Comparison of ENCODE assay signal across 23 cellular contexts in the genomic region with DNA sequence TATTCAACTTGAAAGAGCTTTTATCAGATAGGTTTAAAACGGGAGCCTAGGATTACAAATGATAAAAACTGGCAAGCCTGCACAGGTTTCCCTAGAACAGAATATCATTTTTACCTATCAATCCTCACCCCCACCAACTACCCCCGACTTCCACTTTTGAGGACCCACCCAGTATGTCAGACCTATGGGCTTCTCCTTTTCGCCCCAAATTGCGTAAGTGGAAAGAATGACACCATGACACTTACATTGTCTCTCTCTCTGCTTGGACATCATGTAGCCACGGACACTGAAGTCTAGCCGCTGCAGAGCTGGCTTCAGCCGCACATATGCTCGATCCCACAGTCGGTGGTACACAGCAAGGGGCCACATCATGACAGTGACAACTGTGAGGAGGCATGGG. TPM values are rescaled to one million over a fixed set of nuclear protein-coding genes. Genes with fewer than 3 reads are reported as not detected.
A peak's percentile ranks its signal among the peaks of the same experiment; 100 is the strongest.
DNase-seq lines count a peak whose midpoint lies in the region; ATAC-seq and TF ChIP-seq lines count a peak whose summit lies in the region.
"Had no signal": no experiment of that assay in that cellular context is flagged by ENCODE, and none has a peak within 500 bp of the region (broad histone marks: within the 10 kb centered on the region; RNA-seq: fewer than 3 reads in every experiment).

No MANE protein-coding gene starts in this region.

- H3K27me3 Mint-ChIP-seq in activated CD8-positive, alpha-beta T cell treated with anti-CD3 and anti-CD28 coated beads for 36 hours, result no peaks in the 10 kb centered on the region
- H3K27me3 Mint-ChIP-seq in activated CD8-positive, alpha-beta T cell treated with anti-CD3 and anti-CD28 coated beads, Interleukin-2, amount 10 ng/mL, durations not matched to agents 7 days and 5 days (ENCODE audit: low read depth), result no peaks in the 10 kb centered on the region
- H3K27me3 Mint-ChIP-seq: activated naive CD8-positive, alpha-beta T cell treated with anti-CD3 and anti-CD28 coated beads for 36 hours; central memory CD8-positive, alpha-beta T cell had no signal

- H3K4me3 ChIP-seq in esophagus squamous epithelium (no peak overlapping the region), stomach (no peak overlapping the region)
- H3K4me3 ChIP-seq: Peyer's patch, tibial artery had no signal

- no peak for TF ChIP-seq EP300 in stomach (IDR thresholded peaks at IDR 0.05)

- CTCF ChIA-PET in activated CD8-positive, alpha-beta T cell treated with anti-CD3 and anti-CD28 coated beads for 36 hours (lab: Charles Lee), result interaction anchor here (1.1 to 1.3 kb wide), 2 partner anchors 16 to 179 kb away, joined by 3 read pairs; no protein-coding TSS in a partner anchor
- CTCF ChIA-PET in activated CD8-positive, alpha-beta T cell treated with anti-CD3 and anti-CD28 coated beads, Interleukin-2, amount 10 ng/mL, durations not matched to agents 7 days and 5 days (lab: Charles Lee), result no interaction called here

- intact Hi-C loops in activated CD8-positive, alpha-beta T cell treated with anti-CD3 and anti-CD28 coated beads for 36 hours (cut with micrococcal nuclease), result no loop called here
- intact Hi-C loops in esophagus squamous epithelium (cut with DNase I), result no loop called here
- intact Hi-C loops in stomach (cut with DNase I; ENCODE audit: low total_unique reads), result loop anchor here (10.0 kb wide), 1 partner anchor 100 kb away; a partner anchor contains a TSS

- no peak overlapping the region for H3K4me3 Mint-ChIP-seq in activated CD8-positive, alpha-beta T cell treated with anti-CD3 and anti-CD28 coated beads for 36 hours
- no peak overlapping the region for H3K4me3 Mint-ChIP-seq in activated CD8-positive, alpha-beta T cell treated with anti-CD3 and anti-CD28 coated beads, Interleukin-2, amount 10 ng/mL, durations not matched to agents 7 days and 5 days
- H3K4me3 Mint-ChIP-seq: activated naive CD8-positive, alpha-beta T cell treated with anti-CD3 and anti-CD28 coated beads for 36 hours; central memory CD8-positive, alpha-beta T cell; neural crest cell had no signal

- TF ChIP-seq POLR2A in esophagus squamous epithelium (IDR thresholded peaks at IDR 0.05), result no peak
- no peak for TF ChIP-seq POLR2A in stomach (IDR thresholded peaks at IDR 0.05)

- H3K27ac ChIP-seq in esophagus squamous epithelium (peak overlapping the region; percentile 75 to 88 (median 84)), stomach (peak overlapping the region in 3 of 5 donors; percentile 71 to 75 (median 74))
- H3K27ac ChIP-seq: foreskin keratinocyte, tibial artery had no signal

- no peak for TF ChIP-seq CTCF in activated CD8-positive, alpha-beta T cell treated with anti-CD3 and anti-CD28 coated beads for 36 hours (IDR thresholded peaks at IDR 0.05)
- no peak for TF ChIP-seq CTCF in esophagus squamous epithelium (IDR thresholded peaks at IDR 0.05)
- TF ChIP-seq CTCF in stomach (IDR thresholded peaks at IDR 0.05), result no peak

- H3K4me1 Mint-ChIP-seq in activated CD8-positive, alpha-beta T cell treated with anti-CD3 and anti-CD28 coated beads for 36 hours (ENCODE audit: low read depth), result no peaks in the 10 kb centered on the region
- peaks cover 1% of the 10 kb centered on the region for H3K4me1 Mint-ChIP-seq in activated CD8-positive, alpha-beta T cell treated with anti-CD3 and anti-CD28 coated beads, Interleukin-2, amount 10 ng/mL, durations not matched to agents 7 days and 5 days (ENCODE audit: low read depth)

- H3K36me3 ChIP-seq in esophagus squamous epithelium, result peaks cover 16 to 98% (median 53%) of the 10 kb centered on the region in 3 donors
- H3K36me3 ChIP-seq in stomach, result peaks cover 58 to 100% (median 98%) of the 10 kb centered on the region in 4 donors

- no peaks in the 10 kb centered on the region for H3K9me3 ChIP-seq in esophagus squamous epithelium
- H3K9me3 ChIP-seq in stomach, result no peaks in the 10 kb centered on the region
- H3K9me3 ChIP-seq: BE2C, Peyer's patch, SK-N-SH, tibial artery had no signal

- WGBS in esophagus squamous epithelium, 2 donors, result 62 to 70% methylated on average over 7 to 9 of the region's 9 CpGs
- 71 to 87% (median 83%) methylated on average over 8 to 9 of the region's 9 CpGs for WGBS in stomach, 5 donors

- no peak for DNase-seq in activated CD8-positive, alpha-beta T cell treated with anti-CD3 and anti-CD28 coated beads for 36 hours
- DNase-seq in activated CD8-positive, alpha-beta T cell treated with anti-CD3 and anti-CD28 coated beads, Interleukin-2, amount 10 ng/mL, durations not matched to agents 7 days and 5 days, result no peak
- DNase-seq in NOMO-1 treated with dmso at 0.1 percent for 144 hours (lab: John Stamatoyannopoulos, UW; ENCODE audit: unreplicated experiment) (peak; percentile 53), esophagus squamous epithelium (lab: John Stamatoyannopoulos, UW) (no peak), stomach (no peak), NCI-H187 (lab: John Stamatoyannopoulos, UW) (no peak), DMS 273 treated with DMSO at 0.1 percent for 48 hours (lab: John Stamatoyannopoulos, UW) (no peak)
- DNase-seq: activated naive CD8-positive, alpha-beta T cell treated with anti-CD3 and anti-CD28 coated beads for 36 hours; BE2C; COR-L47; foreskin keratinocyte; Karpas-422; NCI-H1105 treated with DMSO at 0.1 percent for 48 hours; NCI-H446; SK-N-SH; stimulated activated naive CD4-positive, alpha-beta T cell treated with Interleukin-2 at 50 U/mL for 16 hours; T-helper 9 cell; tibial artery had no signal

- POLR2A ChIA-PET in activated CD8-positive, alpha-beta T cell treated with anti-CD3 and anti-CD28 coated beads for 36 hours (lab: Charles Lee), result no interaction called here
- POLR2A ChIA-PET in activated CD8-positive, alpha-beta T cell treated with anti-CD3 and anti-CD28 coated beads, Interleukin-2, amount 10 ng/mL, durations not matched to agents 7 days and 5 days (lab: Charles Lee), result no interaction called here

- peaks cover 8% of the 10 kb centered on the region for H3K36me3 Mint-ChIP-seq in activated CD8-positive, alpha-beta T cell treated with anti-CD3 and anti-CD28 coated beads for 36 hours (ENCODE audit: low read depth)
- H3K36me3 Mint-ChIP-seq in activated CD8-positive, alpha-beta T cell treated with anti-CD3 and anti-CD28 coated beads, Interleukin-2, amount 10 ng/mL, durations not matched to agents 7 days and 5 days (ENCODE audit: low read depth), result peaks cover 63% of the 10 kb centered on the region

- H3K27me3 ChIP-seq in esophagus squamous epithelium (no peaks in the 10 kb centered on the region), stomach (no peaks in the 10 kb centered on the region)
- H3K27me3 ChIP-seq: BE2C, foreskin keratinocyte, Peyer's patch, tibial artery had no signal

- H3K4me1 ChIP-seq in esophagus squamous epithelium (peaks cover 29 to 65% (median 43%) of the 10 kb centered on the region in 3 donors), stomach (peaks cover 31 to 55% (median 45%) of the 10 kb centered on the region in 4 donors)
- H3K4me1 ChIP-seq: BE2C had no signal

- H3K9me3 Mint-ChIP-seq in activated CD8-positive, alpha-beta T cell treated with anti-CD3 and anti-CD28 coated beads for 36 hours, result no peaks in the 10 kb centered on the region
- no peaks in the 10 kb centered on the region for H3K9me3 Mint-ChIP-seq in activated CD8-positive, alpha-beta T cell treated with anti-CD3 and anti-CD28 coated beads, Interleukin-2, amount 10 ng/mL, durations not matched to agents 7 days and 5 days (ENCODE audit: insufficient read depth)
- H3K9me3 Mint-ChIP-seq: activated naive CD8-positive, alpha-beta T cell treated with anti-CD3 and anti-CD28 coated beads for 36 hours; central memory CD8-positive, alpha-beta T cell; neural crest cell had no signal

- no peak for ATAC-seq in activated CD8-positive, alpha-beta T cell treated with anti-CD3 and anti-CD28 coated beads for 36 hours
- no peak for ATAC-seq in activated CD8-positive, alpha-beta T cell treated with anti-CD3 and anti-CD28 coated beads, Interleukin-2, amount 10 ng/mL, durations not matched to agents 7 days and 5 days
- ATAC-seq in GM18868 (IDR thresholded peaks at IDR 0.05; ENCODE audit: unreplicated experiment), result no peak
- ATAC-seq: foreskin keratinocyte, HCT116 had no signal

- peak overlapping the region; percentile 7 for H3K27ac Mint-ChIP-seq in activated CD8-positive, alpha-beta T cell treated with anti-CD3 and anti-CD28 coated beads for 36 hours
- no peak overlapping the region for H3K27ac Mint-ChIP-seq in activated CD8-positive, alpha-beta T cell treated with anti-CD3 and anti-CD28 coated beads, Interleukin-2, amount 10 ng/mL, durations not matched to agents 7 days and 5 days
- H3K27ac Mint-ChIP-seq: activated naive CD8-positive, alpha-beta T cell treated with anti-CD3 and anti-CD28 coated beads for 36 hours had no signal

RNA-seq across cellular contexts. Expression of a gene that starts 7.4 kb away (rescaled TPM):
- 10 to 100 TPM; 18.1 to 21.4 TPM for total RNA-seq in activated CD8-positive, alpha-beta T cell treated with anti-CD3 and anti-CD28 coated beads for 36 hours
- total RNA-seq in activated CD8-positive, alpha-beta T cell treated with anti-CD3 and anti-CD28 coated beads, Interleukin-2, amount 10 ng/mL, durations not matched to agents 7 days and 5 days, result 10 to 100 TPM; 19.2 to 21.8 TPM
- total RNA-seq in esophagus squamous epithelium, result 1 to 10 TPM in 3 of 4 donors, under 1 TPM in 1; 0.61 to 4.8 (median 2.8) TPM
- 1 to 10 TPM in 2 of 5 donors, under 1 TPM in 1, not detected in 2; 0.89 to 3.3 (median 2.4) TPM for total RNA-seq in stomach
- 1 to 10 TPM; 5.1 to 6.5 (median 5.2) TPM for polyA plus RNA-seq in stomach

RNA-seq across cellular contexts. Expression of a gene that starts 18.0 kb away (rescaled TPM):
- total RNA-seq in activated CD8-positive, alpha-beta T cell treated with anti-CD3 and anti-CD28 coated beads for 36 hours, result 10 to 100 TPM; 42.7 to 45.9 TPM
- 10 to 100 TPM; 65.8 to 65.9 TPM for total RNA-seq in activated CD8-positive, alpha-beta T cell treated with anti-CD3 and anti-CD28 coated beads, Interleukin-2, amount 10 ng/mL, durations not matched to agents 7 days and 5 days
- total RNA-seq in esophagus squamous epithelium (10 to 100 TPM; 34.0 to 47.9 (median 39.9) TPM), stomach (100 to 1,000 TPM in 1 of 5 donors, 10 to 100 TPM in 4; 39.7 to 101 (median 62.5) TPM)
- polyA plus RNA-seq in stomach, result 10 to 100 TPM; 39.1 to 83.4 (median 55.5) TPM

RNA-seq across cellular contexts. Expression of a gene that starts 22.9 kb away (rescaled TPM):
- total RNA-seq in activated CD8-positive, alpha-beta T cell treated with anti-CD3 and anti-CD28 coated beads for 36 hours, result 10 to 100 TPM; 59.5 to 60.9 TPM
- total RNA-seq in activated CD8-positive, alpha-beta T cell treated with anti-CD3 and anti-CD28 coated beads, Interleukin-2, amount 10 ng/mL, durations not matched to agents 7 days and 5 days, result 10 to 100 TPM; 54.8 to 62.1 TPM
- total RNA-seq in esophagus squamous epithelium (10 to 100 TPM; 34.1 to 52.2 (median 46.5) TPM), stomach (100 to 1,000 TPM in 1 of 5 donors, 10 to 100 TPM in 4; 15.6 to 127 (median 43.5) TPM)
- polyA plus RNA-seq in stomach, result 10 to 100 TPM; 79.6 to 93.4 (median 88.4) TPM

RNA-seq across cellular contexts. Expression of a gene that starts 24.3 kb away (rescaled TPM):
- total RNA-seq in activated CD8-positive, alpha-beta T cell treated with anti-CD3 and anti-CD28 coated beads for 36 hours, result 10 to 100 TPM; 25.0 to 28.2 TPM
- 10 to 100 TPM; 53.6 to 54.7 TPM for total RNA-seq in activated CD8-positive, alpha-beta T cell treated with anti-CD3 and anti-CD28 coated beads, Interleukin-2, amount 10 ng/mL, durations not matched to agents 7 days and 5 days
- total RNA-seq in esophagus squamous epithelium (10 to 100 TPM; 35.7 to 59.6 (median 53.0) TPM), stomach (10 to 100 TPM; 21.1 to 74.8 (median 51.0) TPM)
- 10 to 100 TPM in 2 of 3 donors, 1 to 10 TPM in 1; 9.5 to 20.4 (median 15.4) TPM for polyA plus RNA-seq in stomach

RNA-seq across cellular contexts. Expression of a gene that starts 24.6 kb away (rescaled TPM):
- total RNA-seq in activated CD8-positive, alpha-beta T cell treated with anti-CD3 and anti-CD28 coated beads for 36 hours, result 10 to 100 TPM; 79.5 to 82.4 TPM
- total RNA-seq in activated CD8-positive, alpha-beta T cell treated with anti-CD3 and anti-CD28 coated beads, Interleukin-2, amount 10 ng/mL, durations not matched to agents 7 days and 5 days, result 10 to 100 TPM; 82.3 to 83.4 TPM
- total RNA-seq in esophagus squamous epithelium, result 10 to 100 TPM; 22.3 to 61.9 (median 46.5) TPM
- 10 to 100 TPM; 18.5 to 72.4 (median 49.2) TPM for total RNA-seq in stomach
- polyA plus RNA-seq in stomach, result 10 to 100 TPM; 33.3 to 51.5 (median 42.2) TPM
